In the genomic region with DNA sequence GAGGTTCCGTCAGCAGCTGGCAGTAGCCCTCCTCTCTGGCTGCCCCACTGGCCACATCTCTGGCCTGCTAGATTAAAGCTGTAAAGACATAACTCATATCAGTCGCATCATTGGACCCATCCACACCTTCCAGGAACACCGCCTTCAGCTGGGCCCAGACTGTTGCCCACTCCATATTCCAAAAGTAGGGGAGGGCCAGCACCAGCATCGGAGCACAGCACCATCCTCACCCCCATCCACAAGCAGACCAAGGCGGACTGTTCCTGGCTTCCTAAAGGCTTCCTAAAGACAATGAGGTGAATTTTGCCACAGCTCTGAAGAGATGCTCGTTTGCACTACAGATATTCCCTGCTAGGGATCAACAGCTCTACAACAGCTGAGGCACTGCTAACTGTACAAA, we compare ENCODE assay signal across 1 cellular context.
TF ChIP-seq lines count a peak whose summit lies in the region.

No MANE protein-coding gene starts in this region.

TF ChIP-seq in GM23338, 12 proteins besides CTCF, POLR2A, EP300 and RAD21 (continued from another document):
- TF ChIP-seq, protein P1, sequence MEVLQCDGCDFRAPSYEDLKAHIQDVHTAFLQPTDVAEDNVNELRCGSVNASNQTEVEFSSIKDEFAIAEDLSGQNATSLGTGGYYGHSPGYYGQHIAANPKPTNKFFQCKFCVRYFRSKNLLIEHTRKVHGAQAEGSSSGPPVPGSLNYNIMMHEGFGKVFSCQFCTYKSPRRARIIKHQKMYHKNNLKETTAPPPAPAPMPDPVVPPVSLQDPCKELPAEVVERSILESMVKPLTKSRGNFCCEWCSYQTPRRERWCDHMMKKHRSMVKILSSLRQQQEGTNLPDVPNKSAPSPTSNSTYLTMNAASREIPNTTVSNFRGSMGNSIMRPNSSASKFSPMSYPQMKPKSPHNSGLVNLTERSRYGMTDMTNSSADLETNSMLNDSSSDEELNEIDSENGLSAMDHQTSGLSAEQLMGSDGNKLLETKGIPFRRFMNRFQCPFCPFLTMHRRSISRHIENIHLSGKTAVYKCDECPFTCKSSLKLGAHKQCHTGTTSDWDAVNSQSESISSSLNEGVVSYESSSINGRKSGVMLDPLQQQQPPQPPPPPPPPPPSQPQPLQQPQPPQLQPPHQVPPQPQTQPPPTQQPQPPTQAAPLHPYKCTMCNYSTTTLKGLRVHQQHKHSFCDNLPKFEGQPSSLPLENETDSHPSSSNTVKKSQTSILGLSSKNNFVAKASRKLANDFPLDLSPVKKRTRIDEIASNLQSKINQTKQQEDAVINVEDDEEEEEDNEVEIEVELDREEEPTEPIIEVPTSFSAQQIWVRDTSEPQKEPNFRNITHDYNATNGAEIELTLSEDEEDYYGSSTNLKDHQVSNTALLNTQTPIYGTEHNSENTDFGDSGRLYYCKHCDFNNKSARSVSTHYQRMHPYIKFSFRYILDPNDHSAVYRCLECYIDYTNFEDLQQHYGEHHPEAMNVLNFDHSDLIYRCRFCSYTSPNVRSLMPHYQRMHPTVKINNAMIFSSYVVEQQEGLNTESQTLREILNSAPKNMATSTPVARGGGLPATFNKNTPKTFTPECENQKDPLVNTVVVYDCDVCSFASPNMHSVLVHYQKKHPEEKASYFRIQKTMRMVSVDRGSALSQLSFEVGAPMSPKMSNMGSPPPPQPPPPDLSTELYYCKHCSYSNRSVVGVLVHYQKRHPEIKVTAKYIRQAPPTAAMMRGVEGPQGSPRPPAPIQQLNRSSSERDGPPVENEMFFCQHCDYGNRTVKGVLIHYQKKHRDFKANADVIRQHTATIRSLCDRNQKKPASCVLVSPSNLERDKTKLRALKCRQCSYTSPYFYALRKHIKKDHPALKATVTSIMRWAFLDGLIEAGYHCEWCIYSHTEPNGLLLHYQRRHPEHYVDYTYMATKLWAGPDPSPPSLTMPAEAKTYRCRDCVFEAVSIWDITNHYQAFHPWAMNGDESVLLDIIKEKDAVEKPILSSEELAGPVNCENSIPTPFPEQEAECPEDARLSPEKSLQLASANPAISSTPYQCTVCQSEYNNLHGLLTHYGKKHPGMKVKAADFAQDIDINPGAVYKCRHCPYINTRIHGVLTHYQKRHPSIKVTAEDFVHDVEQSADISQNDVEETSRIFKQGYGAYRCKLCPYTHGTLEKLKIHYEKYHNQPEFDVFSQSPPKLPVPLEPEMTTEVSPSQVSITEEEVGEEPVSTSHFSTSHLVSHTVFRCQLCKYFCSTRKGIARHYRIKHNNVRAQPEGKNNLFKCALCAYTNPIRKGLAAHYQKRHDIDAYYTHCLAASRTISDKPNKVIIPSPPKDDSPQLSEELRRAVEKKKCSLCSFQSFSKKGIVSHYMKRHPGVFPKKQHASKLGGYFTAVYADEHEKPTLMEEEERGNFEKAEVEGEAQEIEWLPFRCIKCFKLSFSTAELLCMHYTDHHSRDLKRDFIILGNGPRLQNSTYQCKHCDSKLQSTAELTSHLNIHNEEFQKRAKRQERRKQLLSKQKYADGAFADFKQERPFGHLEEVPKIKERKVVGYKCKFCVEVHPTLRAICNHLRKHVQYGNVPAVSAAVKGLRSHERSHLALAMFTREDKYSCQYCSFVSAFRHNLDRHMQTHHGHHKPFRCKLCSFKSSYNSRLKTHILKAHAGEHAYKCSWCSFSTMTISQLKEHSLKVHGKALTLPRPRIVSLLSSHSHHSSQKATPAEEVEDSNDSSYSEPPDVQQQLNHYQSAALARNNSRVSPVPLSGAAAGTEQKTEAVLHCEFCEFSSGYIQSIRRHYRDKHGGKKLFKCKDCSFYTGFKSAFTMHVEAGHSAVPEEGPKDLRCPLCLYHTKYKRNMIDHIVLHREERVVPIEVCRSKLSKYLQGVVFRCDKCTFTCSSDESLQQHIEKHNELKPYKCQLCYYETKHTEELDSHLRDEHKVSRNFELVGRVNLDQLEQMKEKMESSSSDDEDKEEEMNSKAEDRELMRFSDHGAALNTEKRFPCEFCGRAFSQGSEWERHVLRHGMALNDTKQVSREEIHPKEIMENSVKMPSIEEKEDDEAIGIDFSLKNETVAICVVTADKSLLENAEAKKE (CRISPR knock-in tag; IDR thresholded peaks at IDR 0.05), result no peak
- TF ChIP-seq NANOG (IDR thresholded peaks at IDR 0.05; ENCODE audit: borderline replicate concordance) (no peak), REST (IDR thresholded peaks at IDR 0.05; ENCODE audit: unreplicated experiment) (no peak), POLR2AphosphoS5 (IDR thresholded peaks at IDR 0.05; ENCODE audit: low read depth) (no peak), CREB1 (CRISPR knock-in tag; IDR thresholded peaks at IDR 0.05; ENCODE audit: low read depth) (no peak)
TF ChIP-seq in GM23338: peak in this region for 0.
